In genomic region chr13:38309397-38309796, GRCh38 we compare ENCODE assay signal across 21 cellular contexts. TPM values are rescaled to one million over a fixed set of nuclear protein-coding genes. Genes with fewer than 3 reads are reported as not detected.
A peak's percentile ranks its signal among the peaks of the same experiment; 100 is the strongest.
DNase-seq lines count a peak whose midpoint lies in the region; ATAC-seq, FAIRE-seq and TF ChIP-seq lines count a peak whose summit lies in the region.
"Had no signal": no experiment of that assay in that cellular context is flagged by ENCODE, and none has a peak within 500 bp of the region (broad histone marks: within the 10 kb centered on the region; RNA-seq: fewer than 3 reads in every experiment).

No MANE protein-coding gene starts in this region.

- peak overlapping the region; percentile 75 for H3K27ac ChIP-seq in RWPE2 (ENCODE audit: poor library complexity, severe bottlenecking)
- H3K27ac ChIP-seq in foreskin keratinocyte: peak overlapping the region; percentile 70
- H3K27ac ChIP-seq: HL-60, RWPE1, SJSA1 had no signal

- FAIRE-seq in urothelium cell line (lab: Jason Lieb, UNC): no peak
- FAIRE-seq: K562 had no signal

- H3K27me3 ChIP-seq in RWPE2 (ENCODE audit: insufficient read depth, poor library complexity, severe bottlenecking) (no peaks in the 10 kb centered on the region), foreskin keratinocyte (no peaks in the 10 kb centered on the region)
- H3K27me3 ChIP-seq: SJSA1 had no signal

- H3K4me1 Mint-ChIP-seq in stimulated activated naive CD8-positive, alpha-beta T cell treated with anti-CD3 and anti-CD28 coated beads, Interleukin-15, amount 100 ng/mL, for 72 hours: no peaks in the 10 kb centered on the region
- no peaks in the 10 kb centered on the region for H3K4me1 Mint-ChIP-seq in type B pancreatic cell (ENCODE audit: unreplicated experiment)
- H3K4me1 Mint-ChIP-seq in effector memory CD8-positive, alpha-beta T cell (ENCODE audit: low read depth in 2 of 2): no peaks in the 10 kb centered on the region
- H3K4me1 Mint-ChIP-seq: CD14-positive monocyte had no signal

- no peak overlapping the region for H3K4me3 ChIP-seq in RWPE2 (ENCODE audit: severe bottlenecking)
- H3K4me3 ChIP-seq: K562, SJSA1 had no signal

- H3K9me3 ChIP-seq in RWPE2 (ENCODE audit: severe bottlenecking): no peaks in the 10 kb centered on the region
- H3K9me3 ChIP-seq: SJSA1 had no signal

- no peaks in the 10 kb centered on the region for H3K27me3 Mint-ChIP-seq in stimulated activated naive CD8-positive, alpha-beta T cell treated with anti-CD3 and anti-CD28 coated beads, Interleukin-15, amount 100 ng/mL, for 72 hours
- H3K27me3 Mint-ChIP-seq in type B pancreatic cell: no peaks in the 10 kb centered on the region
- no peaks in the 10 kb centered on the region for H3K27me3 Mint-ChIP-seq in effector memory CD8-positive, alpha-beta T cell

- ATAC-seq in stimulated activated naive CD8-positive, alpha-beta T cell treated with anti-CD3 and anti-CD28 coated beads, Interleukin-15, Interleukin-2, amounts not matched to agents 100 U/mL and 50 U/mL, for 24 hours: peak; percentile 19
- no peak for ATAC-seq in stimulated activated naive CD8-positive, alpha-beta T cell treated with anti-CD3 and anti-CD28 coated beads, Interleukin-15, amount 100 ng/mL, for 72 hours
- ATAC-seq in RWPE2 (ENCODE audit: low read depth) (peak; percentile 35; the same call in 1 of the 3 replicates), foreskin keratinocyte (peak; percentile 82), HG02610 (IDR thresholded peaks at IDR 0.05; ENCODE audit: unreplicated experiment) (no peak)
- ATAC-seq in effector memory CD8-positive, alpha-beta T cell (replicated peaks): no peak
- ATAC-seq: K562 had no signal

- TF ChIP-seq CTCF in RWPE2 (IDR thresholded peaks at IDR 0.05; ENCODE audit: poor library complexity, severe bottlenecking): no peak
- no peak for TF ChIP-seq CTCF in foreskin keratinocyte (conservative IDR thresholded peaks at IDR 0.05)
- no peak for TF ChIP-seq CTCF in type B pancreatic cell (conservative IDR thresholded peaks at IDR 0.05)

- H3K4me1 ChIP-seq in RWPE2 (ENCODE audit: insufficient read depth, poor library complexity, severe bottlenecking): peaks cover 12% of the 10 kb centered on the region
- peaks cover 7% of the 10 kb centered on the region for H3K4me1 ChIP-seq in foreskin keratinocyte
- H3K4me1 ChIP-seq: SJSA1 had no signal

- no peak overlapping the region for H3K27ac Mint-ChIP-seq in stimulated activated naive CD8-positive, alpha-beta T cell treated with anti-CD3 and anti-CD28 coated beads, Interleukin-15, amount 100 ng/mL, for 72 hours
- peak overlapping the region; percentile 90 for H3K27ac Mint-ChIP-seq in type B pancreatic cell
- H3K27ac Mint-ChIP-seq in effector memory CD8-positive, alpha-beta T cell: no peak overlapping the region
- H3K27ac Mint-ChIP-seq: CD14-positive monocyte had no signal

- no peaks in the 10 kb centered on the region for H3K36me3 ChIP-seq in RWPE2 (ENCODE audit: low read depth)
- H3K36me3 ChIP-seq: SJSA1 had no signal

- peaks cover 11 to 13% of the 10 kb centered on the region in 2 donors for H3K9me3 Mint-ChIP-seq in stimulated activated naive CD8-positive, alpha-beta T cell treated with anti-CD3 and anti-CD28 coated beads, Interleukin-15, amount 100 ng/mL, for 72 hours
- H3K9me3 Mint-ChIP-seq in type B pancreatic cell: peaks cover 5% of the 10 kb centered on the region
- peaks cover 0 to 2% of the 10 kb centered on the region in 2 donors for H3K9me3 Mint-ChIP-seq in effector memory CD8-positive, alpha-beta T cell

- H3K36me3 Mint-ChIP-seq in type B pancreatic cell: peaks cover 4% of the 10 kb centered on the region
- peaks cover 3% of the 10 kb centered on the region for H3K36me3 Mint-ChIP-seq in effector memory CD8-positive, alpha-beta T cell (ENCODE audit: insufficient read depth)
- H3K36me3 Mint-ChIP-seq: CD14-positive monocyte had no signal

- H3K4me3 Mint-ChIP-seq in stimulated activated naive CD8-positive, alpha-beta T cell treated with anti-CD3 and anti-CD28 coated beads, Interleukin-15, amount 100 ng/mL, for 72 hours: no peak overlapping the region
- H3K4me3 Mint-ChIP-seq in type B pancreatic cell: no peak overlapping the region
- no peak overlapping the region for H3K4me3 Mint-ChIP-seq in effector memory CD8-positive, alpha-beta T cell
- H3K4me3 Mint-ChIP-seq: CD14-positive monocyte had no signal

- DNase-seq in stimulated activated naive CD8-positive, alpha-beta T cell treated with anti-CD3 and anti-CD28 coated beads, Interleukin-15, Interleukin-2, amounts not matched to agents 100 U/mL and 50 U/mL, for 24 hours: no peak
- no peak for DNase-seq in stimulated activated naive CD8-positive, alpha-beta T cell treated with anti-CD3 and anti-CD28 coated beads, Interleukin-15, amount 100 ng/mL, for 72 hours
- DNase-seq in RWPE2 (ENCODE audit: low spot score) (no peak), foreskin keratinocyte (peak; percentile 78 to 86), type B pancreatic cell (ENCODE audit: extremely low spot score, unreplicated experiment) (no peak), urothelium cell line (ENCODE audit: low spot score) (no peak)
- DNase-seq in effector memory CD8-positive, alpha-beta T cell: no peak
- DNase-seq: ACHN, AML-193, COR-L47, NCI-H1048, NCI-H1436 treated with DMSO at 0.1 percent for 48 hours, NCI-H2081, NCI-H748 treated with DMSO at 0.1 percent for 48 hours, OCI-M1 had no signal

RNA-seq across cellular contexts. Expression of gene UFM1, which starts 40.3 kb away (rescaled TPM):
- 44.6 and 52.8 TPM in 2 replicates for total RNA-seq in foreskin keratinocyte
- polyA plus RNA-seq in foreskin keratinocyte: 24.9 and 26.9 TPM in 2 replicates
- 50.6 and 63.5 TPM in 2 replicates for total RNA-seq in type B pancreatic cell (ENCODE audit: low replicate concordance)

Comparison
In these comparisons a context has a peak if more than half of its experiments do, and no peak if none do; other contexts are left out.
1. ATAC-seq: peak in stimulated activated naive CD8-positive, alpha-beta T cell treated with anti-CD3 and anti-CD28 coated beads, Interleukin-15, Interleukin-2, amounts not matched to agents 100 U/mL and 50 U/mL, for 24 hours (single experiment), RWPE2 (single experiment) and foreskin keratinocyte (single experiment); none in stimulated activated naive CD8-positive, alpha-beta T cell treated with anti-CD3 and anti-CD28 coated beads, Interleukin-15, amount 100 ng/mL, for 72 hours (single experiment), effector memory CD8-positive, alpha-beta T cell (single experiment) and HG02610 (single experiment).
2. DNase-seq: peak in foreskin keratinocyte (2 of 2); none in stimulated activated naive CD8-positive, alpha-beta T cell treated with anti-CD3 and anti-CD28 coated beads, Interleukin-15, Interleukin-2, amounts not matched to agents 100 U/mL and 50 U/mL, for 24 hours (single experiment), stimulated activated naive CD8-positive, alpha-beta T cell treated with anti-CD3 and anti-CD28 coated beads, Interleukin-15, amount 100 ng/mL, for 72 hours (0 of 2), RWPE2 (single experiment), type B pancreatic cell (single experiment), effector memory CD8-positive, alpha-beta T cell (0 of 3) and urothelium cell line (single experiment).